ENCODE assay signal across 17 cellular contexts in genomic region chr14:105739331-105740102, GRCh38.
"Had no signal": no experiment of that assay in that cellular context is flagged by ENCODE, and none has a peak within 500 bp of the region (broad histone marks: within the 10 kb centered on the region; RNA-seq: fewer than 3 reads in every experiment).

No MANE protein-coding gene starts in this region.

- H3K36me3 Mint-ChIP-seq: activated CD4-positive, alpha-beta memory T cell treated with anti-CD3 and anti-CD28 coated beads for 36 hours; activated naive CD4-positive, alpha-beta T cell treated with anti-CD3 and anti-CD28 coated beads, Interleukin-2, amount 50 U/mL, for 72 hours; brain; natural killer cell had no signal

- FAIRE-seq: islet of Langerhans had no signal

- ATAC-seq: activated CD4-positive, alpha-beta T cell treated with anti-CD3 and anti-CD28 coated beads for 36 hours; activated naive CD4-positive, alpha-beta T cell treated with anti-CD3 and anti-CD28 coated beads, Interleukin-2, amount 50 U/mL, for 72 hours; activated T-cell treated with anti-CD3 and anti-CD28 coated beads, Interleukin-2, amount 50 U/mL, for 72 hours; T-helper 17 cell had no signal

- H3K4me3 Mint-ChIP-seq: activated CD4-positive, alpha-beta memory T cell treated with anti-CD3 and anti-CD28 coated beads for 36 hours; activated CD4-positive, alpha-beta T cell treated with anti-CD3 and anti-CD28 coated beads for 36 hours; activated T-cell treated with anti-CD3 and anti-CD28 coated beads, Interleukin-2, amount 50 U/mL, for 72 hours; brain; natural killer cell; stimulated activated naive CD8-positive, alpha-beta T cell treated with anti-CD3 and anti-CD28 coated beads, Interleukin-15, Interleukin-2, amounts not matched to agents 100 ng/mL and 50 ng/mL, for 24 hours; T-helper 17 cell had no signal

- H3K4me1 Mint-ChIP-seq: activated CD4-positive, alpha-beta T cell treated with anti-CD3 and anti-CD28 coated beads for 36 hours; brain; natural killer cell; T-helper 17 cell had no signal

- H3K9me3 Mint-ChIP-seq: activated CD4-positive, alpha-beta memory T cell treated with anti-CD3 and anti-CD28 coated beads for 36 hours; activated naive CD4-positive, alpha-beta T cell treated with anti-CD3 and anti-CD28 coated beads, Interleukin-2, amount 50 U/mL, for 72 hours; activated T-cell treated with anti-CD3 and anti-CD28 coated beads, Interleukin-2, amount 50 U/mL, for 72 hours; natural killer cell; stimulated activated naive CD8-positive, alpha-beta T cell treated with anti-CD3 and anti-CD28 coated beads, Interleukin-15, Interleukin-2, amounts not matched to agents 100 ng/mL and 50 ng/mL, for 24 hours had no signal

- H3K4me3 ChIP-seq: colonic mucosa, right atrium auricular region, testis had no signal

- H3K27ac Mint-ChIP-seq: activated CD4-positive, alpha-beta memory T cell treated with anti-CD3 and anti-CD28 coated beads for 36 hours; activated CD4-positive, alpha-beta T cell treated with anti-CD3 and anti-CD28 coated beads for 36 hours; activated naive CD4-positive, alpha-beta T cell treated with anti-CD3 and anti-CD28 coated beads, Interleukin-2, amount 50 U/mL, for 72 hours; activated T-cell treated with anti-CD3 and anti-CD28 coated beads, Interleukin-2, amount 50 U/mL, for 72 hours; brain; natural killer cell; stimulated activated naive CD8-positive, alpha-beta T cell treated with anti-CD3 and anti-CD28 coated beads, Interleukin-15, Interleukin-2, amounts not matched to agents 100 ng/mL and 50 ng/mL, for 24 hours; T-helper 17 cell had no signal

- H3K36me3 ChIP-seq: colonic mucosa, right atrium auricular region, WERI-Rb-1 had no signal

- H3K4me1 ChIP-seq: colonic mucosa, right atrium auricular region, testis had no signal

- H3K9me3 ChIP-seq: colonic mucosa, right atrium auricular region, testis had no signal

- H3K27ac ChIP-seq: colonic mucosa, right atrium auricular region, testis, WERI-Rb-1 had no signal

- H3K27me3 Mint-ChIP-seq: activated CD4-positive, alpha-beta memory T cell treated with anti-CD3 and anti-CD28 coated beads for 36 hours; activated CD4-positive, alpha-beta T cell treated with anti-CD3 and anti-CD28 coated beads for 36 hours; brain; stimulated activated naive CD8-positive, alpha-beta T cell treated with anti-CD3 and anti-CD28 coated beads, Interleukin-15, Interleukin-2, amounts not matched to agents 100 ng/mL and 50 ng/mL, for 24 hours; T-helper 17 cell had no signal

- DNase-seq: activated CD4-positive, alpha-beta memory T cell treated with anti-CD3 and anti-CD28 coated beads for 36 hours; activated CD4-positive, alpha-beta T cell treated with anti-CD3 and anti-CD28 coated beads for 36 hours; activated gamma-delta T cell; activated T-cell treated with anti-CD3 and anti-CD28 coated beads, Interleukin-2, amount 50 U/mL, for 72 hours; amygdala; central memory CD4-positive, alpha-beta T cell; colonic mucosa; natural killer cell; stimulated activated CD4-positive, alpha-beta T cell treated with anti-CD3 and anti-CD28 coated beads, Interleukin-4, amount 100 ng/mL, for 24 hours; T-helper 17 cell; testis; WERI-Rb-1 had no signal
